In genomic region chr6:22113046-22113766, GRCh38 we compare ENCODE assay signal across 11 cellular contexts.
DNase-seq lines count a peak whose midpoint lies in the region; ATAC-seq, FAIRE-seq and TF ChIP-seq lines count a peak whose summit lies in the region.
"Had no signal": no experiment of that assay in that cellular context is flagged by ENCODE, and none has a peak within 500 bp of the region (broad histone marks: within the 10 kb centered on the region; RNA-seq: fewer than 3 reads in every experiment).

No MANE protein-coding gene starts in this region.

- peak overlapping the region; percentile 81 for H3K9ac ChIP-seq in PC-3 (ENCODE audit: low read length)
- no peak overlapping the region for H3K9ac ChIP-seq in kidney (ENCODE audit: low read length in 2 of 2)

- H2AFZ ChIP-seq in PC-3 (ENCODE audit: low read length): 0 out of 2 replicates have a peak overlapping the region, but pooled peaks have one; percentile 33

- H3K79me2 ChIP-seq in PC-3 (ENCODE audit: low read length): no peaks in the 10 kb centered on the region

- intact Hi-C loops in PC-3 (cut with micrococcal nuclease) (loop anchor here (5.0 to 10.0 kb wide), 4 partner anchors 134 to 516 kb away; no protein-coding TSS in a partner anchor), kidney (cut with DNase I) (no loop called here)

- BruUV-seq in PC-3 (replicated peaks; lab: Mats Ljungman, UMichigan): no TSS peak

- TF ChIP-seq CTCF in PC-3 (conservative IDR thresholded peaks at IDR 0.05; ENCODE audit: low read depth, low read length) (no peak), epithelial cell of esophagus (IDR thresholded peaks at IDR 0.05; ENCODE audit: insufficient read depth, low read depth, low read length, missing control alignments) (no peak), kidney (IDR thresholded peaks at IDR 0.05; ENCODE audit: borderline replicate concordance, extremely low read depth, insufficient read depth) (no peak)

- DNase-seq in COLO829 (ENCODE audit: low spot score) (peak; percentile 64), PC-3 (peak; percentile 98), epithelial cell of esophagus (ENCODE audit: low read depth) (peak; percentile 99), myocyte (ENCODE audit: low read depth) (peak; percentile 79), NOMO-1 treated with dmso at 0.1 percent for 144 hours (lab: John Stamatoyannopoulos, UW; ENCODE audit: unreplicated experiment) (no peak), kidney (no peak)
- DNase-seq in NK-92 treated with Interleukin-12 subunit alpha and Interleukin-12 subunit beta, amount 100 ng/mL, for 24 hours (lab: John Stamatoyannopoulos, UW): no peak
- DNase-seq: NCI-H2171 treated with DMSO at 0.1 percent for 48 hours; stimulated activated naive CD4-positive, alpha-beta T cell treated with Interleukin-2 at 50 U/mL for 16 hours had no signal

- H4K20me1 ChIP-seq in PC-3 (ENCODE audit: low read length): no peaks in the 10 kb centered on the region

- no peak for FAIRE-seq in kidney (lab: Jason Lieb, UNC)

- ATAC-seq in PC-3 (peak; percentile 98), HG02973 (IDR thresholded peaks at IDR 0.05; ENCODE audit: unreplicated experiment) (no peak)

- H3K4me3 ChIP-seq in PC-3 (ENCODE audit: low read length): no peak overlapping the region
- H3K4me3 ChIP-seq in epithelial cell of esophagus (ENCODE audit: low read length): no peak overlapping the region
- H3K4me3 ChIP-seq in kidney (ENCODE audit: low read length in 2 of 2): no peak overlapping the region

- no peaks in the 10 kb centered on the region for H3K9me3 ChIP-seq in PC-3 (ENCODE audit: low read length)
- no peaks in the 10 kb centered on the region for H3K9me3 ChIP-seq in kidney (ENCODE audit: control insufficient read depth in 1 of 2, low read length in 2 of 2)

- POLR2A ChIA-PET in PC-3 (lab: Charles Lee; ENCODE audit: unreplicated experiment): interaction anchor here (0.5 kb wide), 1 partner anchor 525 kb away, joined by 23 read pairs; no protein-coding TSS in a partner anchor

- H3K27me3 ChIP-seq in PC-3 (ENCODE audit: low read length): no peaks in the 10 kb centered on the region

- CTCF ChIA-PET in PC-3 (lab: Charles Lee): interaction anchor here (0.6 kb wide), 1 partner anchor 143 kb away, joined by 3 read pairs; no protein-coding TSS in a partner anchor

- H3F3A ChIP-seq in PC-3 (ENCODE audit: low read length, unreplicated experiment): no peaks in the 10 kb centered on the region

- H3K36me3 ChIP-seq in PC-3 (ENCODE audit: low read depth, low read length) (no peaks in the 10 kb centered on the region), kidney (ENCODE audit: control insufficient read depth in 1 of 2, insufficient read depth in 2 of 2, low read length in 2 of 2) (no peaks in the 10 kb centered on the region)

- no peaks in the 10 kb centered on the region for H3K9me2 ChIP-seq in PC-3 (replicated peaks; ENCODE audit: low read length)

- peak overlapping the region; percentile 65 for H3K4me2 ChIP-seq in PC-3 (ENCODE audit: low read length)

- H3K27ac ChIP-seq in PC-3 (ENCODE audit: low read length) (peak overlapping the region; percentile 99), kidney (ENCODE audit: low read depth in 2 of 2, low read length in 2 of 2) (no peak overlapping the region)
- H3K27ac ChIP-seq: VCaP had no signal

- peaks cover 20% of the 10 kb centered on the region for H3K4me1 ChIP-seq in PC-3 (ENCODE audit: insufficient read depth, low read length)
- no peaks in the 10 kb centered on the region for H3K4me1 ChIP-seq in kidney (ENCODE audit: control insufficient read depth in 1 of 2, insufficient read depth in 1 of 2, low read depth in 1 of 2, low read length in 2 of 2)

Comparison
In these comparisons a context has a peak if more than half of its experiments do, and no peak if none do; other contexts are left out.
1. DNase-seq: peak in COLO829 (single experiment), PC-3 (single experiment), epithelial cell of esophagus (single experiment) and myocyte (single experiment); none in NK-92 treated with Interleukin-12 subunit alpha and Interleukin-12 subunit beta, amount 100 ng/mL, for 24 hours (single experiment), NOMO-1 treated with dmso at 0.1 percent for 144 hours (single experiment) and kidney (single experiment).